26 cellular contexts compared by ENCODE assay signal in genomic region chr14:84826349-84826748, GRCh38.
A peak's percentile ranks its signal among the peaks of the same experiment; 100 is the strongest.
DNase-seq lines count a peak whose midpoint lies in the region; ATAC-seq and TF ChIP-seq lines count a peak whose summit lies in the region.
"Had no signal": no experiment of that assay in that cellular context is flagged by ENCODE, and none has a peak within 500 bp of the region (broad histone marks: within the 10 kb centered on the region; RNA-seq: fewer than 3 reads in every experiment).

No MANE protein-coding gene starts in this region.

- H3K4me3 Mint-ChIP-seq in stimulated activated naive B cell treated with anti-CD40 and anti-IgM and Interleukin-4, amounts not matched to agents 10 μg/mL and 1 μg/mL and 100 μg/mL, for 72 hours = no peak overlapping the region
- H3K4me3 Mint-ChIP-seq: neural progenitor cell; stimulated activated naive CD8-positive, alpha-beta T cell treated with anti-CD3 and anti-CD28 coated beads, Interleukin-15, amount 100 ng/mL, for 72 hours; T-helper 2 cell treated with Interferon-gamma antibody and Interleukin-4, amounts not matched to agents 5 μg/mL and 100 μg/mL, for 36 hours had no signal

- H3K4me1 Mint-ChIP-seq in stimulated activated naive B cell treated with anti-CD40 and anti-IgM and Interleukin-4, amounts not matched to agents 10 μg/mL and 1 μg/mL and 100 μg/mL, for 72 hours = no peaks in the 10 kb centered on the region
- H3K4me1 Mint-ChIP-seq: stimulated activated naive CD8-positive, alpha-beta T cell treated with anti-CD3 and anti-CD28 coated beads, Interleukin-15, amount 100 ng/mL, for 72 hours had no signal

- peak overlapping the region; percentile 42 for H3K27ac Mint-ChIP-seq in stimulated activated naive B cell treated with anti-CD40 and anti-IgM and Interleukin-4, amounts not matched to agents 10 μg/mL and 1 μg/mL and 100 μg/mL, for 72 hours
- H3K27ac Mint-ChIP-seq: activated naive CD4-positive, alpha-beta T cell treated with anti-CD3 and anti-CD28 coated beads, Interleukin-2, amount 50 U/mL, for 72 hours; activated T-helper 2 cell treated with anti-CD3 and anti-CD28 coated beads, Interferon-gamma antibody, Interleukin-2, Interleukin-4, amounts not matched to agents 10 μg/mL and 5 μg/mL and 100 μg/mL, durations not matched to agents 14 hours and 24 hours and 36 hours; neural progenitor cell; stimulated activated naive CD8-positive, alpha-beta T cell treated with anti-CD3 and anti-CD28 coated beads, Interleukin-15, amount 100 ng/mL, for 72 hours; T-helper 2 cell treated with Interferon-gamma antibody and Interleukin-4, amounts not matched to agents 5 μg/mL and 100 μg/mL, for 36 hours had no signal

- H3K9me3 Mint-ChIP-seq in stimulated activated naive B cell treated with anti-CD40 and anti-IgM and Interleukin-4, amounts not matched to agents 10 μg/mL and 1 μg/mL and 100 μg/mL, for 72 hours = peaks cover 10 to 14% of the 10 kb centered on the region in 2 donors

- no peak for ATAC-seq in stimulated activated naive B cell treated with anti-CD40 and anti-IgM and Interleukin-4, amounts not matched to agents 10 μg/mL and 1 μg/mL and 100 μg/mL, for 72 hours (replicated peaks)
- ATAC-seq in GM21447 (IDR thresholded peaks at IDR 0.05; ENCODE audit: unreplicated experiment) (no peak), HG02970 (IDR thresholded peaks at IDR 0.05; ENCODE audit: low FRiP score, unreplicated experiment) (no peak), HG03097 (IDR thresholded peaks at IDR 0.05; ENCODE audit: low FRiP score, unreplicated experiment) (no peak)
- ATAC-seq: activated naive CD4-positive, alpha-beta T cell treated with anti-CD3 and anti-CD28 coated beads, Interleukin-2, amount 50 U/mL, for 72 hours; gastroesophageal sphincter; HepG2; stimulated activated naive CD8-positive, alpha-beta T cell treated with anti-CD3 and anti-CD28 coated beads, Interleukin-15, amount 100 ng/mL, for 72 hours had no signal

- H3K36me3 Mint-ChIP-seq in stimulated activated naive B cell treated with anti-CD40 and anti-IgM and Interleukin-4, amounts not matched to agents 10 μg/mL and 1 μg/mL and 100 μg/mL, for 72 hours = no peaks in the 10 kb centered on the region
- H3K36me3 Mint-ChIP-seq: neural progenitor cell had no signal

- no peak overlapping the region for H3K4me3 ChIP-seq in choroid plexus epithelial cell (ENCODE audit: low read depth, low read length)
- H3K4me3 ChIP-seq: dorsolateral prefrontal cortex, gastroesophageal sphincter, left ventricle myocardium inferior, neural progenitor cell, PC-9 had no signal

- no peaks in the 10 kb centered on the region for H3K27me3 Mint-ChIP-seq in stimulated activated naive B cell treated with anti-CD40 and anti-IgM and Interleukin-4, amounts not matched to agents 10 μg/mL and 1 μg/mL and 100 μg/mL, for 72 hours
- H3K27me3 Mint-ChIP-seq: stimulated activated naive CD8-positive, alpha-beta T cell treated with anti-CD3 and anti-CD28 coated beads, Interleukin-15, amount 100 ng/mL, for 72 hours had no signal

- TF ChIP-seq CTCF in choroid plexus epithelial cell (conservative IDR thresholded peaks at IDR 0.05; ENCODE audit: low read depth, low read length) = no peak

- DNase-seq in NCI-H226 (peak; percentile 55), choroid plexus epithelial cell (ENCODE audit: low read depth) (peak; percentile 6), islet precursor cell (peak; percentile 63)
- DNase-seq in stimulated activated naive B cell treated with anti-CD40 and anti-IgM and Interleukin-4, amounts not matched to agents 10 μg/mL and 1 μg/mL and 100 μg/mL, for 72 hours = no peak
- DNase-seq: activated T-cell treated with anti-CD3 and anti-CD28 coated beads for 4 hours; EL; hippocampal formation; left ventricle myocardium inferior; NCI-H1930; NCI-H2171 treated with DMSO at 0.1 percent for 48 hours; NCI-H526; PC-9; right cardiac atrium; SIG-M5; stimulated activated CD4-positive, alpha-beta T cell treated with anti-CD3 and anti-CD28 coated beads, Interleukin-2, amount 100 ng/mL, for 24 hours; stimulated activated naive CD8-positive, alpha-beta T cell treated with anti-CD3 and anti-CD28 coated beads, Interleukin-15, amount 100 ng/mL, for 72 hours had no signal
